ENCODE assay signal across 8 cellular contexts in the genomic region with DNA sequence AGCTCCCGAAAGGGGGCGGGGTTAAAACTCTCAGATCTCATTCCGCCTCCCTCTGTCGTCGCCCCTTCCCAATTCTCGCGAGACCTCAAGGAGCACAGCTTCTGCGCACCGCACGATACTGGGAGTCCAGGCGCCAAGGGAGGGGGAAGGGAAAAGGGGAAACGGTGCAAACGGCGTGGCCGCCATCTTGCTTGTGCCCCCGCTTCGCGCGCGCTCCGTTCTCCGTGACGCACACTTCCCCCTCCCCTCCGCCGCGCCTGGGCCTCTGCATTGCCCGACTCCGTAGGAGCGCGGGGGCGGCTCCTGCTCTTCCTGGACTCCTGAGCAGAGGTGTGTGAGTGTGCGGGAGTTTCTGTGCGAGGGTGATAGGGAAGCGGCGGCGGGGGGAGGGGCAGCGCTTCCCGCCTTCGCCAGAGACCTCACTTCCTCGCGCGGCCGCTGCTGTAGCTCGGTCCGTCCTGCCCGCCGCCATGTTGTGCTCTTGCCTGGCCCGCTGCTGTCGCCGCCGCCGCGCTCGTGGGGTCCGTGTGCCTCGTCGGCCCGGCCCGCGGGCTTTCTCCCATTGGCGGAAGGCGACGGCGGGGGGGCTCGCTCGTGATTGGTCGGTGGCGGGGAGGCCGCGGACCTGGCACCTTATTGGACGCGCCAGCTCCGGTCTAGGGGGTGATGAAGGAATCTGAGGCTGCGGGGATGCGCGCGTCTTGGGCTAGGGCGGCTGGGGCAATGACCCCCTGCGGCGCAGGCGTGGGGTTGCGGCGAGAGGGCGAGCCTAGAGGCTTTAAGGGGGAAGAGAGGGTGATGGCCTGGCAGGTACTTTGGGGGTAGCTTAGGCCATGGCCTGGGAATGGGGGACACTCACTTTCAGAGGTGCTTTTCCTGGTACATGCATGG. TPM values are rescaled to one million over a fixed set of nuclear protein-coding genes. Genes with fewer than 3 reads are reported as not detected.
DNase-seq lines count a peak whose midpoint lies in the region; ATAC-seq, FAIRE-seq and TF ChIP-seq lines count a peak whose summit lies in the region.

A gene (plus strand): TSS at position 167 of the 891 bp plus-strand sequence. CDS start 47,140 bp downstream, outside the sequence.

- peak; percentile 76 for ATAC-seq in HG02885 (IDR thresholded peaks at IDR 0.05; ENCODE audit: poor library complexity, unreplicated experiment)
- ATAC-seq in left ventricle myocardium superior, result peak; percentile 96
- ATAC-seq in psoas muscle, result peak; percentile 95 to 97 (median 96)

- 0 to 1% (median 0%) methylated on average over 62 to 84 of the region's 84 CpGs for WGBS in psoas muscle, 3 donors

- H3K27ac ChIP-seq in angular gyrus (ENCODE audit: low read depth, low read length), result peak within 1 kb of the TSS; percentile 98
- H3K27ac ChIP-seq in psoas muscle, result peak within 1 kb of the TSS; percentile 93

- no peaks in the 10 kb centered on the region for H3K9me3 ChIP-seq in psoas muscle

- DNase-seq in NCI-H187 (lab: John Stamatoyannopoulos, UW) (peak; percentile 85 to 99), T-helper 2 cell (peak; percentile 80 to 99 (median 93)), left ventricle myocardium superior (peak; percentile 97), psoas muscle (peak; percentile 97), urothelium cell line (ENCODE audit: low spot score) (peak; percentile 99)

- intact Hi-C loops in left ventricle myocardium superior (cut with micrococcal nuclease), result no loop called here
- intact Hi-C loops in psoas muscle (cut with DNase I), result loop anchor here in 1 of 2 donors (2.0 kb wide), 1 partner anchor 17 kb away; no protein-coding TSS in a partner anchor

- TF ChIP-seq POLR2A in GM15510 (IDR thresholded peaks at IDR 0.05; ENCODE audit: borderline replicate concordance, extremely low read depth, insufficient read length), result peak; percentile 97

- peaks cover 19% of the 10 kb centered on the region for H3K4me1 ChIP-seq in psoas muscle

- peak within 1 kb of the TSS; percentile 68 for H3K4me3 ChIP-seq in psoas muscle

- no peaks in the 10 kb centered on the region for H3K27me3 ChIP-seq in psoas muscle (ENCODE audit: insufficient read depth in 3 of 3, low read length in 2 of 3)

- H3K36me3 ChIP-seq in psoas muscle (ENCODE audit: insufficient read depth in 1 of 2, low read depth in 1 of 2), result no peaks in the 10 kb centered on the region

- peak; percentile 81 for FAIRE-seq in urothelium cell line (lab: Jason Lieb, UNC)

- TF ChIP-seq CTCF in psoas muscle (IDR thresholded peaks at IDR 0.05), result no peak

RNA-seq across cellular contexts. Expression of the gene that starts here (rescaled TPM):
- 78.6 TPM for total RNA-seq in left ventricle myocardium superior
- 10 to 100 TPM; 45.8 to 67.8 (median 61.1) TPM for total RNA-seq in psoas muscle
- 10 to 100 TPM; 52.0 to 69.0 (median 58.6) TPM for polyA plus RNA-seq in psoas muscle

Comparison
In these comparisons a context has a peak if more than half of its experiments do, and no peak if none do; other contexts are left out.
1. Peak in every context shown above with its lines: DNase-seq, ATAC-seq, H3K4me3 ChIP-seq and H3K27ac ChIP-seq.